Comparison of ENCODE assay signal across 9 cellular contexts in genomic region chr12:68175566-68176033, GRCh38. TPM values are rescaled to one million over a fixed set of nuclear protein-coding genes. Genes with fewer than 3 reads are reported as not detected.
DNase-seq lines count a peak whose midpoint lies in the region; ATAC-seq, FAIRE-seq and TF ChIP-seq lines count a peak whose summit lies in the region.
"Had no signal": no experiment of that assay in that cellular context is flagged by ENCODE, and none has a peak within 500 bp of the region (broad histone marks: within the 10 kb centered on the region; RNA-seq: fewer than 3 reads in every experiment).

No MANE protein-coding gene starts in this region.

- H3K4me1 ChIP-seq in small intestine (ENCODE audit: control insufficient read depth in 2 of 2, insufficient read depth in 1 of 2, low read depth in 1 of 2, low read length in 1 of 2) (no peaks in the 10 kb centered on the region), foreskin keratinocyte (no peaks in the 10 kb centered on the region)

- no peak for FAIRE-seq in small intestine (lab: Jason Lieb, UNC)

- ATAC-seq in GM19043 (IDR thresholded peaks at IDR 0.05; ENCODE audit: low read depth, unreplicated experiment): peak; percentile 80
- ATAC-seq in HG03108 (IDR thresholded peaks at IDR 0.05; ENCODE audit: unreplicated experiment): peak; percentile 88
- no peak for ATAC-seq in foreskin keratinocyte
- ATAC-seq in Right ventricle myocardium superior (ENCODE audit: poor library complexity): no peak
- ATAC-seq: Panc1 had no signal

- intact Hi-C loops in Right ventricle myocardium superior (cut with DNase I): no loop called here

- H3K36me3 ChIP-seq in small intestine (ENCODE audit: control insufficient read depth in 2 of 2, insufficient read depth in 2 of 2, low read length in 2 of 2): no peaks in the 10 kb centered on the region

- no peaks in the 10 kb centered on the region for H3K9me3 ChIP-seq in small intestine (ENCODE audit: control insufficient read depth, low read depth)

- no peak overlapping the region for H3K4me3 ChIP-seq in small intestine (ENCODE audit: low read depth in 1 of 2, low read length in 2 of 2)

- TF ChIP-seq CTCF in foreskin keratinocyte (conservative IDR thresholded peaks at IDR 0.05): no peak

- 48 to 59% (median 51%) methylated on average over 4 of the region's 4 CpGs for WGBS in small intestine, 3 donors

- H3K27ac ChIP-seq in small intestine (ENCODE audit: low read depth in 1 of 2, low read length in 1 of 2): no peak overlapping the region
- H3K27ac ChIP-seq in foreskin keratinocyte: no peak overlapping the region

- H3K27me3 ChIP-seq in small intestine (ENCODE audit: control insufficient read depth in 2 of 2, insufficient read depth in 2 of 2, low read length in 2 of 2) (no peaks in the 10 kb centered on the region), foreskin keratinocyte (peaks cover 15% of the 10 kb centered on the region)

- DNase-seq in activated CD8-positive, alpha-beta memory T cell treated with anti-CD3 and anti-CD28 coated beads for 4 hours (ENCODE audit: low read depth in 2 of 2): peak; percentile 39
- DNase-seq in small intestine (peak; percentile 36), NCI-H1105 (lab: John Stamatoyannopoulos, UW) (no peak), foreskin keratinocyte (no peak), foreskin melanocyte (no peak), Right ventricle myocardium superior (no peak)

RNA-seq across cellular contexts. Expression of gene IFNG, which starts 16.1 kb away (rescaled TPM):
- polyA plus RNA-seq in small intestine (not detected), foreskin keratinocyte (not detected in 2 replicates)
- total RNA-seq in foreskin keratinocyte (not detected in 2 replicates), Right ventricle myocardium superior (not detected)

RNA-seq across cellular contexts. Expression of gene IL26, which starts 50.0 kb away (rescaled TPM):
- polyA plus RNA-seq in small intestine: not detected
- not detected in 2 replicates for total RNA-seq in foreskin keratinocyte
- not detected in 2 replicates for polyA plus RNA-seq in foreskin keratinocyte
- not detected for total RNA-seq in Right ventricle myocardium superior

Comparison
In these comparisons a context has a peak if more than half of its experiments do, and no peak if none do; other contexts are left out.
1. ATAC-seq: peak in GM19043 (single experiment) and HG03108 (single experiment); none in foreskin keratinocyte (single experiment) and Right ventricle myocardium superior (single experiment).
2. DNase-seq: peak in activated CD8-positive, alpha-beta memory T cell treated with anti-CD3 and anti-CD28 coated beads for 4 hours (2 of 2) and small intestine (single experiment); none in NCI-H1105 (single experiment), foreskin keratinocyte (0 of 2), foreskin melanocyte (single experiment) and Right ventricle myocardium superior (single experiment).